12 cellular contexts compared by ENCODE assay signal in the genomic region with DNA sequence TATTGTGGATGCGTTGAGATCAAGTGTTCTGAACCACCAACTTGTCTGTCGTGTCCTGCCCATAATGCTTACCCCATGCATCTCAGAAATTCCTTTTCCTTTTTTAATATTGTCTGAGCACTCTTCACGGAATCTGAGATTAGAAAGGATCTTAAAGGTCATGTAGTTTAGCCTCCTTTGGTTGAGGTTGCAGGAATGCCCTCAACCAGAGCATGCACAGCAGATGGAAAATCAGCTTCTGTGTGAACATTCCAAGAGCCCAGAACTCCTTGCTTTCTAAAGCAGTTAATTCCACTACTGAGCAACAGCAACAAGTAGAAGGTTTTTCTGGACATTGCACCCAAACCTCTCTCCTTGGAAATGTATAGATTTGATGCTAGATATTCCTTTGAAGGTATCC.
DNase-seq lines count a peak whose midpoint lies in the region; ATAC-seq and TF ChIP-seq lines count a peak whose summit lies in the region.
"Had no signal": no experiment of that assay in that cellular context is flagged by ENCODE, and none has a peak within 500 bp of the region (broad histone marks: within the 10 kb centered on the region; RNA-seq: fewer than 3 reads in every experiment).

No MANE protein-coding gene starts in this region.

- no peaks in the 10 kb centered on the region for H3K27me3 Mint-ChIP-seq in activated naive CD4-positive, alpha-beta T cell treated with anti-CD3 and anti-CD28 coated beads, Interleukin-2, amount 50 U/mL, for 24 hours
- H3K27me3 Mint-ChIP-seq in immature natural killer cell (ENCODE audit: low read depth in 3 of 3), result peaks cover 2 to 4% (median 3%) of the 10 kb centered on the region in 3 donors

- H3K9me3 Mint-ChIP-seq in activated naive CD4-positive, alpha-beta T cell treated with anti-CD3 and anti-CD28 coated beads, Interleukin-2, amount 50 U/mL, for 24 hours, result peaks cover 13% of the 10 kb centered on the region
- H3K9me3 Mint-ChIP-seq in immature natural killer cell, result no peaks in the 10 kb centered on the region

- no peak for TF ChIP-seq CTCF in VCaP (conservative IDR thresholded peaks at IDR 0.05)
- TF ChIP-seq CTCF in upper lobe of right lung (IDR thresholded peaks at IDR 0.05), result no peak

- H3K27ac ChIP-seq in VCaP (peak overlapping the region; percentile 98), upper lobe of right lung (peak overlapping the region; percentile 44)
- H3K27ac ChIP-seq: neutrophil had no signal

- H3K4me1 Mint-ChIP-seq in activated naive CD4-positive, alpha-beta T cell treated with anti-CD3 and anti-CD28 coated beads, Interleukin-2, amount 50 U/mL, for 24 hours, result peaks cover 85% of the 10 kb centered on the region
- H3K4me1 Mint-ChIP-seq in immature natural killer cell, result peaks cover 29 to 34% of the 10 kb centered on the region in 2 donors

- H3K4me3 Mint-ChIP-seq in activated naive CD4-positive, alpha-beta T cell treated with anti-CD3 and anti-CD28 coated beads, Interleukin-2, amount 50 U/mL, for 24 hours, result peak overlapping the region; percentile 86
- H3K4me3 Mint-ChIP-seq in immature natural killer cell, result peak overlapping the region in 3 of 5 donors; percentile 28 to 41 (median 38)
- H3K4me3 Mint-ChIP-seq: B cell had no signal

- H3K4me3 ChIP-seq in upper lobe of right lung, result no peak overlapping the region

- no peaks in the 10 kb centered on the region for H3K27me3 ChIP-seq in upper lobe of right lung
- H3K27me3 ChIP-seq: neutrophil had no signal

- no peak for ATAC-seq in upper lobe of right lung
- ATAC-seq in HG03139 (IDR thresholded peaks at IDR 0.05; ENCODE audit: unreplicated experiment), result no peak
- ATAC-seq: Right ventricle myocardium inferior had no signal

- peak overlapping the region; percentile 99 for H3K27ac Mint-ChIP-seq in activated naive CD4-positive, alpha-beta T cell treated with anti-CD3 and anti-CD28 coated beads, Interleukin-2, amount 50 U/mL, for 24 hours
- H3K27ac Mint-ChIP-seq in immature natural killer cell, result peak overlapping the region in 5 of 6 donors; percentile 42 to 93 (median 84)
- H3K27ac Mint-ChIP-seq: B cell had no signal

- H3K36me3 Mint-ChIP-seq in activated naive CD4-positive, alpha-beta T cell treated with anti-CD3 and anti-CD28 coated beads, Interleukin-2, amount 50 U/mL, for 24 hours, result peaks cover 3% of the 10 kb centered on the region
- H3K36me3 Mint-ChIP-seq in immature natural killer cell, result peaks cover 0 to 3% (median 3%) of the 10 kb centered on the region in 3 donors

- peaks cover 10% of the 10 kb centered on the region for H3K4me1 ChIP-seq in upper lobe of right lung

- no peaks in the 10 kb centered on the region for H3K36me3 ChIP-seq in upper lobe of right lung
- H3K36me3 ChIP-seq: neutrophil had no signal

- no peak for DNase-seq in activated naive CD4-positive, alpha-beta T cell treated with Interleukin-2 at 50 U/mL for 16 hours
- no peak for DNase-seq in immature natural killer cell
- no peak for DNase-seq in upper lobe of right lung
- no peak for DNase-seq in SW 1271 (lab: John Stamatoyannopoulos, UW)
- DNase-seq in SK-N-DZ (ENCODE audit: low spot score), result no peak
- DNase-seq: foreskin melanocyte had no signal

- intact Hi-C loops in upper lobe of right lung (cut with DNase I), result no loop called here

- H3K9me3 ChIP-seq in upper lobe of right lung, result no peaks in the 10 kb centered on the region
- H3K9me3 ChIP-seq: neutrophil had no signal
